ENCODE assay signal across 8 cellular contexts in genomic region chr10:128125944-128126764, GRCh38. TPM values are rescaled to one million over a fixed set of nuclear protein-coding genes. Genes with fewer than 3 reads are reported as not detected.
DNase-seq lines count a peak whose midpoint lies in the region; ATAC-seq and TF ChIP-seq lines count a peak whose summit lies in the region.

A gene with protein sequence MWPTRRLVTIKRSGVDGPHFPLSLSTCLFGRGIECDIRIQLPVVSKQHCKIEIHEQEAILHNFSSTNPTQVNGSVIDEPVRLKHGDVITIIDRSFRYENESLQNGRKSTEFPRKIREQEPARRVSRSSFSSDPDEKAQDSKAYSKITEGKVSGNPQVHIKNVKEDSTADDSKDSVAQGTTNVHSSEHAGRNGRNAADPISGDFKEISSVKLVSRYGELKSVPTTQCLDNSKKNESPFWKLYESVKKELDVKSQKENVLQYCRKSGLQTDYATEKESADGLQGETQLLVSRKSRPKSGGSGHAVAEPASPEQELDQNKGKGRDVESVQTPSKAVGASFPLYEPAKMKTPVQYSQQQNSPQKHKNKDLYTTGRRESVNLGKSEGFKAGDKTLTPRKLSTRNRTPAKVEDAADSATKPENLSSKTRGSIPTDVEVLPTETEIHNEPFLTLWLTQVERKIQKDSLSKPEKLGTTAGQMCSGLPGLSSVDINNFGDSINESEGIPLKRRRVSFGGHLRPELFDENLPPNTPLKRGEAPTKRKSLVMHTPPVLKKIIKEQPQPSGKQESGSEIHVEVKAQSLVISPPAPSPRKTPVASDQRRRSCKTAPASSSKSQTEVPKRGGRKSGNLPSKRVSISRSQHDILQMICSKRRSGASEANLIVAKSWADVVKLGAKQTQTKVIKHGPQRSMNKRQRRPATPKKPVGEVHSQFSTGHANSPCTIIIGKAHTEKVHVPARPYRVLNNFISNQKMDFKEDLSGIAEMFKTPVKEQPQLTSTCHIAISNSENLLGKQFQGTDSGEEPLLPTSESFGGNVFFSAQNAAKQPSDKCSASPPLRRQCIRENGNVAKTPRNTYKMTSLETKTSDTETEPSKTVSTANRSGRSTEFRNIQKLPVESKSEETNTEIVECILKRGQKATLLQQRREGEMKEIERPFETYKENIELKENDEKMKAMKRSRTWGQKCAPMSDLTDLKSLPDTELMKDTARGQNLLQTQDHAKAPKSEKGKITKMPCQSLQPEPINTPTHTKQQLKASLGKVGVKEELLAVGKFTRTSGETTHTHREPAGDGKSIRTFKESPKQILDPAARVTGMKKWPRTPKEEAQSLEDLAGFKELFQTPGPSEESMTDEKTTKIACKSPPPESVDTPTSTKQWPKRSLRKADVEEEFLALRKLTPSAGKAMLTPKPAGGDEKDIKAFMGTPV (N-terminal part only) (minus strand): TSS chr10:128126423. CDS start chr10:128125667, 756 bp downstream.

- H3K56ac ChIP-seq in IMR-90 (ENCODE audit: extremely low read depth, insufficient read depth, low read length), result no peak within 1 kb of the TSS; the same call in 1 of the 2 replicates

- no peaks in the 10 kb centered on the region for H3F3A ChIP-seq in PC-9 (ENCODE audit: insufficient read depth, low read depth)

- 0 out of 2 replicates have a peak within 1 kb of the TSS, but pooled peaks have one; percentile 1 for H4K91ac ChIP-seq in IMR-90 (ENCODE audit: insufficient read depth, low read depth, low read length)

- H3K4me2 ChIP-seq in IMR-90 (ENCODE audit: low read depth, low read length) (peak within 1 kb of the TSS; percentile 98), PC-9 (peak within 1 kb of the TSS; percentile 91)

- peak within 1 kb of the TSS; percentile 92 for H2AFZ ChIP-seq in IMR-90 (replicated peaks; ENCODE audit: low read length, poor library complexity)
- H2AFZ ChIP-seq in PC-9, result peak within 1 kb of the TSS; percentile 96

- H2BK20ac ChIP-seq in IMR-90 (ENCODE audit: low read depth, low read length), result no peak within 1 kb of the TSS

- BruUV-seq in IMR-90 (replicated peaks; lab: Mats Ljungman, UMichigan), result no TSS peak
- no TSS peak for BruUV-seq in PC-9 (replicated peaks; lab: Mats Ljungman, UMichigan)

- H3K27ac ChIP-seq in IMR-90 (ENCODE audit: insufficient read depth, low read length), result peak within 1 kb of the TSS; percentile 26; the same call in 1 of the 2 replicates
- H3K27ac ChIP-seq in PC-9, result no peak within 1 kb of the TSS
- no peak within 1 kb of the TSS for H3K27ac ChIP-seq in esophagus muscularis mucosa (replicated peaks in 1 of 4)
- H3K27ac ChIP-seq in muscle layer of duodenum (ENCODE audit: low read length), result no peak within 1 kb of the TSS

- CTCF ChIA-PET in IMR-90 (lab: Yijun Ruan, JAX) (no interaction called here), PC-9 (lab: Charles Lee) (interaction anchor here (0.7 kb wide), 1 partner anchor 469 kb away, joined by 13 read pairs; no protein-coding TSS in a partner anchor)

- TF ChIP-seq RAD21 in IMR-90 (IDR thresholded peaks at IDR 0.05; ENCODE audit: low read length), result no peak

- TF ChIP-seq POLR2A in IMR-90 (IDR thresholded peaks at IDR 0.05; ENCODE audit: low read depth, low read length) (no peak), esophagus muscularis mucosa (IDR thresholded peaks at IDR 0.05; ENCODE audit: low read depth) (no peak)

- TF ChIP-seq CTCF in IMR-90 (conservative IDR thresholded peaks at IDR 0.05; ENCODE audit: low read depth, low read length) (no peak), PC-9 (conservative IDR thresholded peaks at IDR 0.05) (no peak), esophagus muscularis mucosa (IDR thresholded peaks at IDR 0.05) (no peak)

- H3K4me3 ChIP-seq in IMR-90 (ENCODE audit: insufficient read depth, low read depth, low read length) (peak within 1 kb of the TSS; percentile 87), PC-9 (peak within 1 kb of the TSS; percentile 71), esophagus muscularis mucosa (peak within 1 kb of the TSS; percentile 55 to 68 (median 63)), muscle layer of duodenum (ENCODE audit: low read depth in 1 of 2, low read length in 2 of 2) (peak within 1 kb of the TSS; percentile 65 to 93)

- ATAC-seq in GM21576 (IDR thresholded peaks at IDR 0.05; ENCODE audit: unreplicated experiment) (peak; percentile 74), IMR-90 (ENCODE audit: low read depth) (peak; percentile 91)

- H3K79me2 ChIP-seq in PC-9 (ENCODE audit: low read depth), result peaks cover 46% of the 10 kb centered on the region

- intact Hi-C loops in IMR-90 (cut with micrococcal nuclease), result loop anchor here (2.0 kb wide), 1 partner anchor 21 kb away; no protein-coding TSS in a partner anchor
- intact Hi-C loops in PC-9 (cut with micrococcal nuclease; ENCODE audit: unreplicated experiment), result no loop called here
- intact Hi-C loops in esophagus muscularis mucosa (cut with DNase I), result no loop called here

- H3K36me3 ChIP-seq in IMR-90 (ENCODE audit: control insufficient read depth, insufficient read depth, low read length) (no peaks in the 10 kb centered on the region), PC-9 (ENCODE audit: low read depth) (peaks cover 18% of the 10 kb centered on the region), esophagus muscularis mucosa (no peaks in the 10 kb centered on the region), muscle layer of duodenum (ENCODE audit: control insufficient read depth in 1 of 2, insufficient read depth in 2 of 2, low read length in 2 of 2) (no peaks in the 10 kb centered on the region)

- POLR2A ChIA-PET in IMR-90 (lab: Charles Lee; ENCODE audit: unreplicated experiment) (no interaction called here), PC-9 (lab: Charles Lee; ENCODE audit: unreplicated experiment) (no interaction called here)

- H3K79me1 ChIP-seq in IMR-90 (ENCODE audit: low read depth in 1 of 2, low read length in 2 of 2), result peaks cover 6 to 7% of the 10 kb centered on the region in 2 experiments; a peak in 3 of 4 replicates

- H2BK15ac ChIP-seq in IMR-90 (ENCODE audit: low read depth, low read length), result no peak within 1 kb of the TSS

- no peak for TF ChIP-seq EP300 in esophagus muscularis mucosa (IDR thresholded peaks at IDR 0.05)

- H3K27me3 ChIP-seq in IMR-90 (ENCODE audit: control insufficient read depth, insufficient read depth, low read length), result no peaks in the 10 kb centered on the region
- no peaks in the 10 kb centered on the region for H3K27me3 ChIP-seq in PC-9 (ENCODE audit: insufficient read depth, low read depth)
- peaks cover 0 to 50% (median 33%) of the 10 kb centered on the region in 4 donors for H3K27me3 ChIP-seq in esophagus muscularis mucosa
- H3K27me3 ChIP-seq in muscle layer of duodenum (ENCODE audit: low read depth, low read length), result peaks cover 24% of the 10 kb centered on the region

- H2BK120ac ChIP-seq in IMR-90 (ENCODE audit: low read depth, low read length), result no peak within 1 kb of the TSS

- H3K18ac ChIP-seq in IMR-90 (ENCODE audit: low read depth, low read length), result no peak within 1 kb of the TSS

- H4K5ac ChIP-seq in IMR-90 (ENCODE audit: low read depth, low read length), result no peak within 1 kb of the TSS

- WGBS in IMR-90 (ENCODE audit: extremely low coverage in 2 of 2, insufficient read length in 1 of 2), 2 experiments, result 1% methylated on average over 37 of the region's 95 CpGs; no CpG with 5 or more reads in 1 of the 2 experiments
- WGBS in esophagus muscularis mucosa, result 0% methylated on average over 8 of the region's 95 CpGs

- H3K23ac ChIP-seq in IMR-90 (ENCODE audit: low read depth, low read length), result peak within 1 kb of the TSS; percentile 79

- no peak within 1 kb of the TSS; the same call in 1 of the 2 replicates for H3K14ac ChIP-seq in IMR-90 (replicated peaks; ENCODE audit: low read depth, low read length)

- H3K9me3 ChIP-seq in IMR-90 (ENCODE audit: control insufficient read depth, insufficient read depth, low read length), result no peaks in the 10 kb centered on the region
- H3K9me3 ChIP-seq in PC-9 (ENCODE audit: insufficient read depth, low read depth), result no peaks in the 10 kb centered on the region
- no peaks in the 10 kb centered on the region for H3K9me3 ChIP-seq in esophagus muscularis mucosa
- H3K9me3 ChIP-seq in muscle layer of duodenum (ENCODE audit: control insufficient read depth in 1 of 2, low read length in 2 of 2), result no peaks in the 10 kb centered on the region

- in situ Hi-C loops in IMR-90 (cut with MboI; ENCODE audit: low sequenced_read_pairs), result no loop called here

- peak within 1 kb of the TSS; percentile 29; the same call in 1 of the 2 replicates for H3K4ac ChIP-seq in IMR-90 (ENCODE audit: low read depth, low read length)

- dilution Hi-C loops in IMR-90 (cut with HindIII; ENCODE audit: low sequenced_read_pairs, unreplicated experiment), result no loop called here

- peaks cover 6% of the 10 kb centered on the region; the same call in 1 of the 2 replicates for H3K4me1 ChIP-seq in IMR-90 (ENCODE audit: control insufficient read depth, insufficient read depth, low read length)
- H3K4me1 ChIP-seq in PC-9 (replicated peaks; ENCODE audit: insufficient read depth), result peaks cover 30% of the 10 kb centered on the region
- peaks cover 12 to 23% (median 21%) of the 10 kb centered on the region in 4 donors for H3K4me1 ChIP-seq in esophagus muscularis mucosa
- peaks cover 0 to 15% of the 10 kb centered on the region in 2 donors for H3K4me1 ChIP-seq in muscle layer of duodenum (ENCODE audit: control insufficient read depth in 1 of 2, insufficient read depth in 2 of 2, low read length in 2 of 2)

- peak within 1 kb of the TSS; percentile 77 for H3K9ac ChIP-seq in IMR-90 (ENCODE audit: low read depth, low read length)

- H3K9me1 ChIP-seq in IMR-90 (ENCODE audit: insufficient read depth, low read length), result peaks cover 6% of the 10 kb centered on the region; the same call in 1 of the 2 replicates

- peak within 1 kb of the TSS in 1 of 2 experiments; percentile 64; a peak in 3 of 4 replicates for H4K8ac ChIP-seq in IMR-90 (ENCODE audit: low read depth in 2 of 2, low read length in 2 of 2)

- H2AK9ac ChIP-seq in IMR-90 (replicated peaks; ENCODE audit: low read depth, low read length, poor library complexity), result peak within 1 kb of the TSS; percentile 79

- no peaks in the 10 kb centered on the region for H3K9me2 ChIP-seq in PC-9 (ENCODE audit: insufficient read depth)

- H4K20me1 ChIP-seq in IMR-90 (ENCODE audit: insufficient read depth, low read length), result peaks cover 9% of the 10 kb centered on the region; the same call in 1 of the 2 replicates
- H4K20me1 ChIP-seq in PC-9 (ENCODE audit: insufficient read depth), result 0 out of 2 replicates have a peak, but pooled peaks cover 2% of the 10 kb centered on the region

- DNase-seq in DMS153 treated with DMSO at 0.1 percent for 48 hours (lab: John Stamatoyannopoulos, UW; ENCODE audit: unreplicated experiment) (peak; percentile 73), IMR-90 (peak; percentile 83), PC-9 (peak; percentile 80 to 82), activated T-cell treated with anti-CD3 and anti-CD28 coated beads for 48 hours (ENCODE audit: low read depth) (peak; percentile 85), esophagus muscularis mucosa (ENCODE audit: extremely low spot score) (peak; percentile 94)
- peak; percentile 78 to 79 for DNase-seq in stimulated activated CD8-positive, alpha-beta memory T cell treated with anti-CD3 and anti-CD28 coated beads, Interleukin-7, amount 100 ng/mL, for 1 hour (ENCODE audit: low read depth in 2 of 2)

- peak within 1 kb of the TSS; percentile 39; the same call in 1 of the 2 replicates for H2AK5ac ChIP-seq in IMR-90 (ENCODE audit: low read depth, low read length)

- H2BK5ac ChIP-seq in IMR-90 (ENCODE audit: low read depth, low read length, poor library complexity, severe bottlenecking), result peak within 1 kb of the TSS; percentile 55

RNA-seq across cellular contexts. Expression of the gene that starts here (rescaled TPM):
- total RNA-seq in IMR-90 (2012; rRNA removed) (36.4 and 39.2 TPM in 2 replicates), PC-9 (2021) (75.2 and 114 TPM in 2 replicates), esophagus muscularis mucosa (1 to 10 TPM in 1 of 4 donors, under 1 TPM in 3; 0.17 to 1.2 (median 0.87) TPM)
- 13.0 and 13.5 TPM in 2 replicates for polyA plus RNA-seq in IMR-90 (2012; rRNA removed)
- polyA plus RNA-seq in IMR-90 (2012; cell fraction: cytosol; rRNA removed), result 2.6 and 4.3 TPM in 2 replicates
- polyA plus RNA-seq in IMR-90 (2012; cell fraction: nucleus; rRNA removed; ENCODE audit: low replicate concordance), result 3.8 and 11.3 TPM in 2 replicates

Comparison
In these comparisons a context has a peak if more than half of its experiments do, and no peak if none do; other contexts are left out.
1. RNA of the gene that starts here (total RNA-seq): 75.2 to 114 TPM in PC-9 and 36.4 to 39.2 TPM in IMR-90; 0.17 to 1.2 TPM in esophagus muscularis mucosa; every median in the first group is over 10 times any median in the second.
2. Peak in every context shown above with its lines, with median percentiles within 50 percentile points of each other: DNase-seq and H3K4me3 ChIP-seq.